In the genomic region with DNA sequence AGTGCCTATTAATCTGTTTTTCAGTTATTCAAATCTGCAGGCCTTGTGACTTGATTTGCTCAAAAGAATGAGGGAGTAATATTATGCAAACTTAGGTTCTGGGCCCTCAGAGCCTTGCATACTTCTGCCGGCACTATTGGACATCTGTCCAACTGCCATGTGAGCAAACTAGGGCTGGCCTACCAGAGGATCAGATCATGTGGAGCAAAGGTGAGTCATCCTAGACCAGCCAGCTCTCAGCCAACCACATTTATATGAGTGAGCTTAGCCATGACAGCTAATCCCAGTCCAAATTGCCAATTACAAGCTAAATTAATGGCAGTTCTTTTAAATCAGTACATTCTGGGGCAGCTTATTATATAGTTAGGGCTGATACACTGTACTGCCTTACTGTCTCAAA, we compare ENCODE assay signal across 17 cellular contexts.
DNase-seq lines count a peak whose midpoint lies in the region; ATAC-seq and TF ChIP-seq lines count a peak whose summit lies in the region.
"Had no signal": no experiment of that assay in that cellular context is flagged by ENCODE, and none has a peak within 500 bp of the region (broad histone marks: within the 10 kb centered on the region; RNA-seq: fewer than 3 reads in every experiment).

No MANE protein-coding gene starts in this region.

- TF ChIP-seq RAD21 in IMR-90 (IDR thresholded peaks at IDR 0.05; ENCODE audit: low read length), result no peak

- no peak overlapping the region for H3K18ac ChIP-seq in IMR-90 (ENCODE audit: low read depth, low read length)

- dilution Hi-C loops in IMR-90 (cut with HindIII; ENCODE audit: low sequenced_read_pairs, unreplicated experiment), result no loop called here

- intact Hi-C loops in IMR-90 (cut with micrococcal nuclease), result no loop called here

- H3K36me3 Mint-ChIP-seq in activated T-helper 17 cell treated with anti-CD3 and anti-CD28 coated beads, Interleukin-2, amount 50 U/mL, for 72 hours (ENCODE audit: low read depth), result peaks cover 12% of the 10 kb centered on the region

- H2BK5ac ChIP-seq in IMR-90 (ENCODE audit: low read depth, low read length, poor library complexity, severe bottlenecking), result no peak overlapping the region

- H2AK5ac ChIP-seq in IMR-90 (ENCODE audit: low read depth, low read length), result no peak overlapping the region

- TF ChIP-seq CTCF in IMR-90 (conservative IDR thresholded peaks at IDR 0.05; ENCODE audit: low read depth, low read length), result no peak
- TF ChIP-seq CTCF in astrocyte of the spinal cord (IDR thresholded peaks at IDR 0.05; ENCODE audit: low read depth, low read length), result no peak

- no peaks in the 10 kb centered on the region for H3K4me1 Mint-ChIP-seq in activated T-helper 17 cell treated with anti-CD3 and anti-CD28 coated beads, Interleukin-2, amount 50 U/mL, for 72 hours
- H3K4me1 Mint-ChIP-seq: H9 had no signal

- no peak overlapping the region for H3K4me3 Mint-ChIP-seq in activated T-helper 17 cell treated with anti-CD3 and anti-CD28 coated beads, Interleukin-2, amount 50 U/mL, for 72 hours
- H3K4me3 Mint-ChIP-seq: activated CD4-positive, alpha-beta memory T cell treated with anti-CD3 and anti-CD28 coated beads for 36 hours; H9; natural killer cell treated with Interleukin-12 subunit alpha and Interleukin-12 subunit beta and Interleukin-15 and Interleukin-18, amount 100 ng/mL, for 72 hours had no signal

- H3K27ac ChIP-seq in IMR-90 (ENCODE audit: insufficient read depth, low read length), result no peak overlapping the region
- H3K27ac ChIP-seq: KMS-11, thoracic aorta had no signal

- no peaks in the 10 kb centered on the region for H3K9me3 Mint-ChIP-seq in activated T-helper 17 cell treated with anti-CD3 and anti-CD28 coated beads, Interleukin-2, amount 50 U/mL, for 72 hours
- H3K9me3 Mint-ChIP-seq: activated CD4-positive, alpha-beta memory T cell treated with anti-CD3 and anti-CD28 coated beads for 36 hours; natural killer cell treated with Interleukin-12 subunit alpha and Interleukin-12 subunit beta and Interleukin-15 and Interleukin-18, amount 100 ng/mL, for 72 hours had no signal

- CTCF ChIA-PET in IMR-90 (lab: Yijun Ruan, JAX), result interaction anchor here (1.3 kb wide), 1 partner anchor 14 kb away, joined by 3 read pairs; no protein-coding TSS in a partner anchor

- H4K5ac ChIP-seq in IMR-90 (ENCODE audit: low read depth, low read length), result no peak overlapping the region

- BruUV-seq in IMR-90 (replicated peaks; lab: Mats Ljungman, UMichigan), result no TSS peak

- H3K56ac ChIP-seq in IMR-90 (ENCODE audit: extremely low read depth, insufficient read depth, low read length), result no peak overlapping the region

- POLR2A ChIA-PET in IMR-90 (lab: Charles Lee; ENCODE audit: unreplicated experiment), result no interaction called here

- H3K27me3 ChIP-seq in IMR-90 (ENCODE audit: control insufficient read depth, insufficient read depth, low read length), result no peaks in the 10 kb centered on the region

- no peak overlapping the region for H2BK15ac ChIP-seq in IMR-90 (ENCODE audit: low read depth, low read length)

- H3K4me1 ChIP-seq in IMR-90 (ENCODE audit: control insufficient read depth, insufficient read depth, low read length), result no peaks in the 10 kb centered on the region

- no peak overlapping the region for H2BK120ac ChIP-seq in IMR-90 (ENCODE audit: low read depth, low read length)

- H3K23ac ChIP-seq in IMR-90 (ENCODE audit: low read depth, low read length), result no peak overlapping the region

- H3K9ac ChIP-seq in IMR-90 (ENCODE audit: low read depth, low read length), result no peak overlapping the region
- H3K9ac ChIP-seq: KMS-11 had no signal

- H3K27ac Mint-ChIP-seq in activated T-helper 17 cell treated with anti-CD3 and anti-CD28 coated beads, Interleukin-2, amount 50 U/mL, for 72 hours, result no peak overlapping the region
- H3K27ac Mint-ChIP-seq: activated CD4-positive, alpha-beta memory T cell treated with anti-CD3 and anti-CD28 coated beads for 36 hours; H9; natural killer cell treated with Interleukin-12 subunit alpha and Interleukin-12 subunit beta and Interleukin-15 and Interleukin-18, amount 100 ng/mL, for 72 hours had no signal

- no peak overlapping the region for H2BK20ac ChIP-seq in IMR-90 (ENCODE audit: low read depth, low read length)

- H3K4me2 ChIP-seq in IMR-90 (ENCODE audit: low read depth, low read length), result no peak overlapping the region
- H3K4me2 ChIP-seq: KMS-11 had no signal

- no peak for TF ChIP-seq POLR2A in IMR-90 (IDR thresholded peaks at IDR 0.05; ENCODE audit: low read depth, low read length)

- H3K14ac ChIP-seq in IMR-90 (replicated peaks; ENCODE audit: low read depth, low read length), result no peak overlapping the region

- no peak overlapping the region for H4K8ac ChIP-seq in IMR-90 (ENCODE audit: low read depth in 2 of 2, low read length in 2 of 2)

- H4K91ac ChIP-seq in IMR-90 (ENCODE audit: insufficient read depth, low read depth, low read length), result no peak overlapping the region

- in situ Hi-C loops in IMR-90 (cut with MboI; ENCODE audit: low sequenced_read_pairs) (no loop called here), astrocyte of the spinal cord (cut with HindIII; ENCODE audit: low sequenced_read_pairs) (no loop called here)

- no peak overlapping the region for H3K4me3 ChIP-seq in IMR-90 (ENCODE audit: insufficient read depth, low read depth, low read length)
- no peak overlapping the region for H3K4me3 ChIP-seq in astrocyte of the spinal cord (ENCODE audit: low read depth, low read length)
- H3K4me3 ChIP-seq: thoracic aorta had no signal

- ATAC-seq in IMR-90 (ENCODE audit: low read depth), result peak; percentile 75
- ATAC-seq in left lobe of liver, result peak; percentile 68
- ATAC-seq in activated T-helper 17 cell treated with anti-CD3 and anti-CD28 coated beads, Interleukin-2, amount 50 U/mL, for 72 hours (replicated peaks), result no peak
- ATAC-seq in HG02798 (IDR thresholded peaks at IDR 0.05; ENCODE audit: poor library complexity, unreplicated experiment), result no peak
- ATAC-seq: natural killer cell treated with Interleukin-12 subunit alpha and Interleukin-12 subunit beta and Interleukin-15 and Interleukin-18, amount 100 ng/mL, for 72 hours had no signal

- no peak overlapping the region for H2AFZ ChIP-seq in IMR-90 (replicated peaks; ENCODE audit: low read length, poor library complexity)

- H2AK9ac ChIP-seq in IMR-90 (replicated peaks; ENCODE audit: low read depth, low read length, poor library complexity), result no peak overlapping the region

- no peak overlapping the region for H3K4ac ChIP-seq in IMR-90 (ENCODE audit: low read depth, low read length)

- H3K9me1 ChIP-seq in IMR-90 (ENCODE audit: insufficient read depth, low read length), result no peaks in the 10 kb centered on the region

- H4K20me1 ChIP-seq in IMR-90 (ENCODE audit: insufficient read depth, low read length), result no peaks in the 10 kb centered on the region

- H3K79me1 ChIP-seq in IMR-90 (ENCODE audit: low read depth in 1 of 2, low read length in 2 of 2), result no peaks in the 10 kb centered on the region

- no peaks in the 10 kb centered on the region for H3K9me3 ChIP-seq in IMR-90 (ENCODE audit: control insufficient read depth, insufficient read depth, low read length)
- H3K9me3 ChIP-seq: thoracic aorta had no signal

- no peaks in the 10 kb centered on the region for H3K36me3 ChIP-seq in IMR-90 (ENCODE audit: control insufficient read depth, insufficient read depth, low read length)
- H3K36me3 ChIP-seq: thoracic aorta had no signal

- H3K27me3 Mint-ChIP-seq in activated T-helper 17 cell treated with anti-CD3 and anti-CD28 coated beads, Interleukin-2, amount 50 U/mL, for 72 hours, result peaks cover 14% of the 10 kb centered on the region

- DNase-seq in DMS53 (lab: John Stamatoyannopoulos, UW) (peak; percentile 60), IMR-90 (peak; percentile 61), astrocyte of the spinal cord (ENCODE audit: low read depth, low spot score) (peak; percentile 30), left lobe of liver (ENCODE audit: low spot score) (no peak), ecto neural progenitor cell (ENCODE audit: low spot score) (no peak), foreskin melanocyte (no peak)
- DNase-seq: activated CD4-positive, alpha-beta memory T cell treated with anti-CD3 and anti-CD28 coated beads for 36 hours; cerebellar nuclear complex; H9; NCI-H2107; small intestine; T-helper 2 cell had no signal

- WGBS in IMR-90 (ENCODE audit: extremely low coverage in 2 of 2, insufficient read length in 1 of 2), 2 experiments, result no CpG with 5 or more reads among the region's 1 CpG

TF ChIP-seq in IMR-90, 13 proteins besides CTCF, POLR2A, EP300 and RAD21:
- TF ChIP-seq MXI1 (IDR thresholded peaks at IDR 0.05; ENCODE audit: borderline replicate concordance, low read depth, low read length) (no peak), RFX5 (IDR thresholded peaks at IDR 0.05; ENCODE audit: low read depth, low read length) (no peak)
- TF ChIP-seq, protein P1, sequence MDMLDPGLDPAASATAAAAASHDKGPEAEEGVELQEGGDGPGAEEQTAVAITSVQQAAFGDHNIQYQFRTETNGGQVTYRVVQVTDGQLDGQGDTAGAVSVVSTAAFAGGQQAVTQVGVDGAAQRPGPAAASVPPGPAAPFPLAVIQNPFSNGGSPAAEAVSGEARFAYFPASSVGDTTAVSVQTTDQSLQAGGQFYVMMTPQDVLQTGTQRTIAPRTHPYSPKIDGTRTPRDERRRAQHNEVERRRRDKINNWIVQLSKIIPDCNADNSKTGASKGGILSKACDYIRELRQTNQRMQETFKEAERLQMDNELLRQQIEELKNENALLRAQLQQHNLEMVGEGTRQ (IDR thresholded peaks at IDR 0.05; ENCODE audit: low read depth, low read length), result peak; percentile 53

Comparison
In these comparisons a context has a peak if more than half of its experiments do, and no peak if none do; other contexts are left out.
1. DNase-seq: peak in DMS53 (single experiment), IMR-90 (single experiment) and astrocyte of the spinal cord (single experiment); none in left lobe of liver (single experiment), ecto neural progenitor cell (single experiment) and foreskin melanocyte (single experiment).
2. ATAC-seq: peak in IMR-90 (single experiment) and left lobe of liver (single experiment); none in activated T-helper 17 cell treated with anti-CD3 and anti-CD28 coated beads, Interleukin-2, amount 50 U/mL, for 72 hours (single experiment) and HG02798 (single experiment).